In the genomic region with DNA sequence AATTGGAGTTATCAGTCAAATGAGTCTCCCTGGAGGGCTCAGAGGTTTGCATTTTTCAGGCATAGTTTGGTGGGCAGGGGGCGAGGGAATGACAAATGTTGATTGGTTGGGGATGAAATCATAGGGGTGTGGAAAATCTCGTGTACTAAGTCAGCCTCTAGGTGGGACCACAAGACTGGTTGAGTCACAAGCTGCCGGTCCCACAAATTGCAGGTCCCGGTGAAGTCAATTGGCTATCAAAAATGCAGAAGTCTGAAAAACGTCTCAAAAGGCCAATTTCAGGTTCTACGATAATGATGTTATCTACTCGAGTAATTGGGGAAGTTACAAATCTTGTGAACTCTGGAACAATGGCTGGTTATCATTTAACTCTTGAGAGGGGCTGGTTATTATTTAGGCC, we compare ENCODE assay signal across 1 cellular context.
TF ChIP-seq lines count a peak whose summit lies in the region.

No MANE protein-coding gene starts in this region.

TF ChIP-seq in H1, 55 proteins besides CTCF, POLR2A, EP300 and RAD21 (continued from another document):
- TF ChIP-seq NANOG (IDR thresholded peaks at IDR 0.05; ENCODE audit: insufficient read depth, low read depth, low read length, poor library complexity, severe bottlenecking), result no peak
- TF ChIP-seq RFX5 (IDR thresholded peaks at IDR 0.05; ENCODE audit: borderline replicate concordance, low read depth, low read length), result no peak
TF ChIP-seq in H1: peak in this region for 0.
